Comparison of ENCODE assay signal across 1 cellular context in the genomic region with DNA sequence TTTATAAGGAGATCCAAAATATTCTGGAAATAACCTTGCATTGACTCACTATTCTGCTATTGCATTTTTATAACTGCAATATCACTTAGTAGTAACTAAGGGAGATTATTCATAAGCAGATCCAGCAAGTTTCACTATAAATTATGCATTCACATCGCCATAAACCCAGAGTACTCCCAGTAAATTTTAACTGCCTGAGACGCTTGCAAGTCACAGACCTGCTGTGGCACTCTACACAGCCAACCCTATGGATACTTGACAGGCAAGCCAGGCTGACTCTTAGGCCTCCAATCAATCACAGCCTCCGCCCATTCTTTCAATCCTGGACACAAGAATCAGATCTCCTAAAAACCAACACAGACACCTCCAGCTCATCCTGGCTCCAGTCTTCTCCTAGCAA.
TF ChIP-seq lines count a peak whose summit lies in the region.

No MANE protein-coding gene starts in this region.

TF ChIP-seq in SK-N-SH, 30 proteins besides CTCF, POLR2A, EP300 and RAD21 (continued from another document):
- TF ChIP-seq RXRA (IDR thresholded peaks at IDR 0.05; ENCODE audit: borderline replicate concordance, low read depth) (no peak), EZH2phosphoT487 (IDR thresholded peaks at IDR 0.05; ENCODE audit: borderline replicate concordance, low read depth) (no peak)
